19 cellular contexts compared by ENCODE assay signal in genomic region chr10:110775406-110775805, GRCh38.
A peak's percentile ranks its signal among the peaks of the same experiment; 100 is the strongest.
DNase-seq lines count a peak whose midpoint lies in the region; ATAC-seq and TF ChIP-seq lines count a peak whose summit lies in the region.
"Had no signal": no experiment of that assay in that cellular context is flagged by ENCODE, and none has a peak within 500 bp of the region (broad histone marks: within the 10 kb centered on the region; RNA-seq: fewer than 3 reads in every experiment).

No MANE protein-coding gene starts in this region.

- H3K9me2 ChIP-seq in hepatocyte (replicated peaks; ENCODE audit: insufficient read depth): no peaks in the 10 kb centered on the region

- H3K27me3 ChIP-seq in WERI-Rb-1 (ENCODE audit: insufficient read depth, low read depth, severe bottlenecking) (no peaks in the 10 kb centered on the region), hepatocyte (no peaks in the 10 kb centered on the region)
- H3K27me3 ChIP-seq: ovary, suprapubic skin had no signal

- no peaks in the 10 kb centered on the region for H3K36me3 Mint-ChIP-seq in type B pancreatic cell
- H3K36me3 Mint-ChIP-seq: CD14-positive monocyte; naive thymus-derived CD8-positive, alpha-beta T cell had no signal

- peak overlapping the region; percentile 88 for H3K27ac Mint-ChIP-seq in type B pancreatic cell

- H3K4me3 ChIP-seq in WERI-Rb-1 (ENCODE audit: low read depth, low read length) (no peak overlapping the region), hepatocyte (no peak overlapping the region)
- H3K4me3 ChIP-seq: coronary artery, ovary, suprapubic skin had no signal

- H3K4me1 ChIP-seq in hepatocyte (ENCODE audit: insufficient read depth): peaks cover 33% of the 10 kb centered on the region

- no peaks in the 10 kb centered on the region for H3K36me3 ChIP-seq in WERI-Rb-1
- H3K36me3 ChIP-seq in hepatocyte (replicated peaks; ENCODE audit: insufficient read depth, low read depth): no peaks in the 10 kb centered on the region
- H3K36me3 ChIP-seq: ovary, suprapubic skin had no signal

- H3K9me3 ChIP-seq in WERI-Rb-1 (ENCODE audit: severe bottlenecking): no peaks in the 10 kb centered on the region
- no peaks in the 10 kb centered on the region for H3K9me3 ChIP-seq in hepatocyte (ENCODE audit: low read depth)
- H3K9me3 ChIP-seq: ovary, suprapubic skin had no signal

- TF ChIP-seq CTCF in WERI-Rb-1 (IDR thresholded peaks at IDR 0.05; ENCODE audit: low read depth, low read length) (no peak), hepatocyte (IDR thresholded peaks at IDR 0.05; ENCODE audit: poor library complexity) (no peak), type B pancreatic cell (conservative IDR thresholded peaks at IDR 0.05) (no peak)

- intact Hi-C loops in left ventricle myocardium superior (cut with micrococcal nuclease): no loop called here
- intact Hi-C loops in left cardiac atrium (cut with DNase I): no loop called here

- no peaks in the 10 kb centered on the region for H3K9me3 Mint-ChIP-seq in type B pancreatic cell
- H3K9me3 Mint-ChIP-seq: naive thymus-derived CD8-positive, alpha-beta T cell had no signal

- DNase-seq in left ventricle myocardium superior (no peak), left cardiac atrium (no peak), WERI-Rb-1 (peak; percentile 57), hepatocyte (ENCODE audit: low spot score) (no peak), type B pancreatic cell (ENCODE audit: extremely low spot score, unreplicated experiment) (no peak), NOMO-1 treated with dmso at 0.1 percent for 144 hours (lab: John Stamatoyannopoulos, UW; ENCODE audit: unreplicated experiment) (no peak), hippocampal formation (lab: John Stamatoyannopoulos, UW) (no peak)
- DNase-seq: kidney glomerular epithelial cell; naive thymus-derived CD8-positive, alpha-beta T cell; NCI-H1436; NCI-H510A treated with DMSO at 0.1 percent for 48 hours; ovary; RPMI8226; stimulated activated CD8-positive, alpha-beta memory T cell treated with anti-CD3 and anti-CD28 coated beads, Interleukin-4, amount 100 ng/mL, for 48 hours had no signal

- H2AFZ ChIP-seq in hepatocyte: no peak overlapping the region

- 97% methylated on average over 4 of the region's 4 CpGs for WGBS in hepatocyte (ENCODE audit: low lambda C conversion rate, missing lambda C conversion rate)

- H3K4me1 Mint-ChIP-seq in type B pancreatic cell (ENCODE audit: unreplicated experiment): peaks cover 14% of the 10 kb centered on the region
- H3K4me1 Mint-ChIP-seq: CD14-positive monocyte had no signal

- no peaks in the 10 kb centered on the region for H3K79me2 ChIP-seq in hepatocyte

- no peak overlapping the region for H3K4me3 Mint-ChIP-seq in type B pancreatic cell
- H3K4me3 Mint-ChIP-seq: CD14-positive monocyte; naive thymus-derived CD8-positive, alpha-beta T cell had no signal

- no peak overlapping the region for H3K4me2 ChIP-seq in hepatocyte

- ATAC-seq in left ventricle myocardium superior: peak; percentile 8
- no peak for ATAC-seq in left cardiac atrium
- no peak for ATAC-seq in GM19463 (IDR thresholded peaks at IDR 0.05; ENCODE audit: unreplicated experiment)
- ATAC-seq: naive thymus-derived CD8-positive, alpha-beta T cell; sciatic nerve had no signal

- H4K20me1 ChIP-seq in hepatocyte (ENCODE audit: insufficient read depth, poor library complexity, severe bottlenecking): no peaks in the 10 kb centered on the region

- H3K27ac ChIP-seq in WERI-Rb-1 (no peak overlapping the region), hepatocyte (peak overlapping the region; percentile 97)
- H3K27ac ChIP-seq: coronary artery, ovary, suprapubic skin had no signal

- H3K27me3 Mint-ChIP-seq in type B pancreatic cell: no peaks in the 10 kb centered on the region
- H3K27me3 Mint-ChIP-seq: naive thymus-derived CD8-positive, alpha-beta T cell had no signal
